In genomic region chr12:76199808-76200207, GRCh38 we compare ENCODE assay signal across 16 cellular contexts.
DNase-seq lines count a peak whose midpoint lies in the region; ATAC-seq and TF ChIP-seq lines count a peak whose summit lies in the region.
"Had no signal": no experiment of that assay in that cellular context is flagged by ENCODE, and none has a peak within 500 bp of the region (broad histone marks: within the 10 kb centered on the region; RNA-seq: fewer than 3 reads in every experiment).

No MANE protein-coding gene starts in this region.

- DNase-seq in CD1c-positive myeloid dendritic cell (ENCODE audit: extremely low spot score) (peak; percentile 25), LHCN-M2 (ENCODE audit: low read depth) (peak; percentile 75), astrocyte of the cerebellum (ENCODE audit: low read depth) (peak; percentile 63), hepatocyte (ENCODE audit: low spot score) (peak; percentile 25), nephron progenitor cell (no peak), NOMO-1 (lab: John Stamatoyannopoulos, UW; ENCODE audit: unreplicated experiment in 2 of 2) (no peak), colonic mucosa (no peak)
- DNase-seq: activated naive CD8-positive, alpha-beta T cell treated with anti-CD3 and anti-CD28 coated beads for 36 hours; C1 segment of cervical spinal cord; hypothalamus; NCI-H1092 treated with DMSO at 0.1 percent for 48 hours; NCI-H345; posterior cingulate gyrus; stimulated activated CD4-positive, alpha-beta T cell treated with anti-CD3 and anti-CD28 coated beads, Interleukin-12 subunit alpha, Interleukin-12 subunit beta, amount 100 ng/mL, for 4 hours had no signal

- H3K27ac ChIP-seq in hepatocyte (no peak overlapping the region), colonic mucosa (no peak overlapping the region)

- H3K4me2 ChIP-seq in hepatocyte, result no peak overlapping the region

- H3K27me3 ChIP-seq in hepatocyte (no peaks in the 10 kb centered on the region), colonic mucosa (no peaks in the 10 kb centered on the region)

- no peak for TF ChIP-seq CTCF in astrocyte of the cerebellum (IDR thresholded peaks at IDR 0.05; ENCODE audit: low read depth, low read length, missing control alignments)
- no peak for TF ChIP-seq CTCF in hepatocyte (IDR thresholded peaks at IDR 0.05; ENCODE audit: poor library complexity)
- TF ChIP-seq CTCF in nephron progenitor cell (IDR thresholded peaks at IDR 0.05), result no peak
- no peak for TF ChIP-seq CTCF in colonic mucosa (IDR thresholded peaks at IDR 0.05)

- 71% methylated on average over 2 of the region's 2 CpGs for WGBS in hepatocyte (ENCODE audit: low lambda C conversion rate, missing lambda C conversion rate)

- no peak overlapping the region for H2AFZ ChIP-seq in hepatocyte

- H3K36me3 ChIP-seq in hepatocyte (replicated peaks; ENCODE audit: insufficient read depth, low read depth) (no peaks in the 10 kb centered on the region), colonic mucosa (no peaks in the 10 kb centered on the region)

- H3K79me2 ChIP-seq in hepatocyte, result no peaks in the 10 kb centered on the region

- H3K27me3 Mint-ChIP-seq in nephron progenitor cell (ENCODE audit: low read depth, poor library complexity), result peaks cover 3% of the 10 kb centered on the region

- intact Hi-C loops in colonic mucosa (cut with DNase I), result no loop called here

- peaks cover 6% of the 10 kb centered on the region for H3K36me3 Mint-ChIP-seq in nephron progenitor cell (ENCODE audit: low read depth)

- no peaks in the 10 kb centered on the region for H3K9me2 ChIP-seq in hepatocyte (replicated peaks; ENCODE audit: insufficient read depth)

- no peaks in the 10 kb centered on the region for H4K20me1 ChIP-seq in hepatocyte (ENCODE audit: insufficient read depth, poor library complexity, severe bottlenecking)

- no peak for ATAC-seq in HG02763 (IDR thresholded peaks at IDR 0.05; ENCODE audit: unreplicated experiment)
- ATAC-seq: left lobe of liver had no signal

- peaks cover 3% of the 10 kb centered on the region for H3K4me1 Mint-ChIP-seq in nephron progenitor cell

- peaks cover 43% of the 10 kb centered on the region for H3K9me3 Mint-ChIP-seq in nephron progenitor cell

- no peak overlapping the region for H3K27ac Mint-ChIP-seq in nephron progenitor cell
- H3K27ac Mint-ChIP-seq: activated naive CD8-positive, alpha-beta T cell treated with anti-CD3 and anti-CD28 coated beads for 36 hours had no signal

- no peak overlapping the region for H3K4me3 ChIP-seq in astrocyte of the cerebellum (ENCODE audit: low read depth, low read length)
- H3K4me3 ChIP-seq in hepatocyte, result no peak overlapping the region
- H3K4me3 ChIP-seq in colonic mucosa, result no peak overlapping the region

- no peaks in the 10 kb centered on the region for H3K4me1 ChIP-seq in hepatocyte (ENCODE audit: insufficient read depth)
- H3K4me1 ChIP-seq in colonic mucosa, result no peaks in the 10 kb centered on the region

- no peak overlapping the region for H3K4me3 Mint-ChIP-seq in nephron progenitor cell
- H3K4me3 Mint-ChIP-seq: activated naive CD8-positive, alpha-beta T cell treated with anti-CD3 and anti-CD28 coated beads for 36 hours had no signal

- H3K9ac ChIP-seq in colonic mucosa (ENCODE audit: low read depth in 2 of 2, low read length in 2 of 2), result no peak overlapping the region

- peaks cover 10% of the 10 kb centered on the region for H3K9me3 ChIP-seq in hepatocyte (ENCODE audit: low read depth)
- no peaks in the 10 kb centered on the region for H3K9me3 ChIP-seq in colonic mucosa

- in situ Hi-C loops in astrocyte of the cerebellum (cut with HindIII; ENCODE audit: low sequenced_read_pairs), result no loop called here

Comparison
In these comparisons a context has a peak if more than half of its experiments do, and no peak if none do; other contexts are left out.
1. DNase-seq: peak in CD1c-positive myeloid dendritic cell (single experiment), LHCN-M2 (single experiment), astrocyte of the cerebellum (single experiment) and hepatocyte (single experiment); none in nephron progenitor cell (single experiment), NOMO-1 (0 of 2) and colonic mucosa (single experiment).